In the genomic region with DNA sequence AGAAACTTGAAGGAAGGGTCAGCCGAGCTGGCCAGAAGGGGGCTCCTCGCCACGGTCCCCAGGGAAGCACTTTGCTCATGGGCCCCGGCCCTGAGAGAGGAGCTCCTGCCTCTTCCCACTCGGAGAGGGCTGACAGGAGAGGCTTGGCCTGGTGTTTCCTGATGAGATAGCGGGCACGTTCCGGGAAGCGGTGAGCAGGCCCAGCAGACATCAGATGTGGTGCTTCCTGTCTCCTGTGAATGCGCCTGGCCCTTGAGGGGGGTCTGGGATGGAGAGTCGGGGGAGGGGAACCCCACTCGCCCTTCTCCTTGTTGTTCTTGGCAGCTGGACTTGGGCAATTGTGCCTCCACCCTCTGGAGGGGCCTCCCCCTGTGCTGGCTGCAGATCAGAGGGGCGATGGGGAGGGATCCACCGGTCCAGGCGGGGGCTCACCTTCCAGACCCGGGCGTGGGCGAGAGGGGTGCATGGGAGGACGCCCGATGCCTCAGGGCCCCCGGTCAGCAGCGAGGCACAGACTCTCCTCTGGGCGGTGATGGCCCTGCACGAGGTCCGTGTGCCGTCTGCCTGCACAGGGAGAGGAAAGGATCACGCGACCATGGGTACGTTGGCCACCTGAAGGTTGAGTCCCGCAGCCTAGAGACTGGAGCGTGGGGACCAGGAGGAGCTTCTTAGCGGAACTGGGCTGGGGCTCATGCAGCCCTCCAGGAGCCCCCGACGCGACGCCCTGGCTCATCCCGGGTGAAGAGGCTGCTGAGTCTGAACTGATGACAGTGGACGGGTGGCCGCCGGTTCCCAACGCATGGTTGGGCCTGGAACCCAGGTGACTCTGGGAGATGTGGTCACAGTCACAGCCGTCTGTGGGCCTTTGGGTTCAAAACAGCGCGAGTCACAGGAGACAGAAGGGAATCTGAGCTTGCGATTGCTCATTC, we compare ENCODE assay signal across 17 cellular contexts. TPM values are rescaled to one million over a fixed set of nuclear protein-coding genes. Genes with fewer than 3 reads are reported as not detected.
A peak's percentile ranks its signal among the peaks of the same experiment; 100 is the strongest.
DNase-seq lines count a peak whose midpoint lies in the region; TF ChIP-seq lines count a peak whose summit lies in the region.
"Had no signal": no experiment of that assay in that cellular context is flagged by ENCODE, and none has a peak within 500 bp of the region (broad histone marks: within the 10 kb centered on the region; RNA-seq: fewer than 3 reads in every experiment).

No MANE protein-coding gene starts in this region.

- CTCF ChIA-PET in SK-N-SH (lab: Yijun Ruan, JAX), result interaction anchor here (0.7 to 1.5 kb wide), 3 partner anchors 21 to 65 kb away, joined by 3 to 4 read pairs (median 3); no protein-coding TSS in a partner anchor

- no peak overlapping the region for H3K9ac ChIP-seq in SK-N-SH

- 0 out of 2 replicates have a peak, but pooled peaks cover 3% of the 10 kb centered on the region for H4K20me1 ChIP-seq in SK-N-SH (ENCODE audit: insufficient read depth)

- no peaks in the 10 kb centered on the region for H3K79me2 ChIP-seq in SK-N-SH (ENCODE audit: insufficient read depth)

- peak overlapping the region in 5 of 7 donors; percentile 32 to 80 (median 46) for H3K27ac Mint-ChIP-seq in CD14-positive monocyte
- H3K27ac Mint-ChIP-seq: activated CD8-positive, alpha-beta T cell treated with anti-CD3 and anti-CD28 coated beads, Interleukin-2, amount 10 ng/mL, durations not matched to agents 7 days and 5 days had no signal

- no peaks in the 10 kb centered on the region for H3K36me3 Mint-ChIP-seq in CD14-positive monocyte

- intact Hi-C loops in CD14-positive monocyte (cut with micrococcal nuclease), result no loop called here
- intact Hi-C loops in sigmoid colon (cut with DNase I), result no loop called here

- TF ChIP-seq CTCF in CD14-positive monocyte (IDR thresholded peaks at IDR 0.05), result no peak
- no peak; the same call in 1 of the 2 replicates for TF ChIP-seq CTCF in SK-N-SH (IDR thresholded peaks at IDR 0.05)
- no peak for TF ChIP-seq CTCF in fibroblast of villous mesenchyme (IDR thresholded peaks at IDR 0.05; ENCODE audit: insufficient read depth, low read depth, low read length)
- TF ChIP-seq CTCF in sigmoid colon (IDR thresholded peaks at IDR 0.05), result no peak

- no peak overlapping the region for H2AFZ ChIP-seq in SK-N-SH (ENCODE audit: low read depth)

- no peak for TF ChIP-seq RAD21 in SK-N-SH (IDR thresholded peaks at IDR 0.05; ENCODE audit: low read length)

- POLR2A ChIA-PET in SK-N-SH (lab: Yijun Ruan, JAX), result no interaction called here

- H3K36me3 ChIP-seq in SK-N-SH (replicated peaks in 1 of 2; ENCODE audit: control insufficient read depth in 1 of 2, insufficient read depth in 2 of 2, low read length in 1 of 2) (no peaks in the 10 kb centered on the region), sigmoid colon (no peaks in the 10 kb centered on the region)
- H3K36me3 ChIP-seq: prostate gland, spleen had no signal

- TF ChIP-seq POLR2A in sigmoid colon (IDR thresholded peaks at IDR 0.05), result no peak

- peaks cover 31% of the 10 kb centered on the region for H3K4me1 Mint-ChIP-seq in CD14-positive monocyte

- no peaks in the 10 kb centered on the region for H3K9me2 ChIP-seq in SK-N-SH

- H3K4me3 ChIP-seq in SK-N-SH (ENCODE audit: low read depth in 2 of 2, low read length in 1 of 2) (no peak overlapping the region), fibroblast of villous mesenchyme (ENCODE audit: low read depth, low read length) (no peak overlapping the region), sigmoid colon (no peak overlapping the region)
- H3K4me3 ChIP-seq: dorsolateral prefrontal cortex, prostate gland had no signal

- no peak for DNase-seq in CD14-positive monocyte (ENCODE audit: low spot score)
- peak; percentile 75 for DNase-seq in SK-N-SH
- peak; percentile 53 for DNase-seq in fibroblast of villous mesenchyme (ENCODE audit: low read depth)
- no peak for DNase-seq in sigmoid colon
- no peak for DNase-seq in NCI-H2029 treated with DMSO at 0.1 percent for 48 hours (lab: John Stamatoyannopoulos, UW)
- DNase-seq in activated gamma-delta T cell (lab: John Stamatoyannopoulos, UW), result no peak
- DNase-seq in stimulated activated CD4-positive, alpha-beta T cell treated with anti-CD3 and anti-CD28 coated beads, Interleukin-1b, Interleukin-23, amount 100 ng/mL, for 48 hours, result no peak
- DNase-seq in NCI-H1105 treated with DMSO at 0.1 percent for 48 hours (lab: John Stamatoyannopoulos, UW), result no peak
- DNase-seq: activated B cell treated with CpG ODN at 0.5 μM for 24 hours; activated CD8-positive, alpha-beta T cell treated with anti-CD3 and anti-CD28 coated beads, Interleukin-2, amount 10 ng/mL, durations not matched to agents 7 days and 5 days; dorsolateral prefrontal cortex; HCEC 1CT; head of caudate nucleus; SHP77 treated with DMSO at 0.1 percent for 48 hours; spleen; T-helper 2 cell had no signal

- no peak overlapping the region for H3K4me2 ChIP-seq in SK-N-SH

- no peak for TF ChIP-seq EP300 in SK-N-SH (IDR thresholded peaks at IDR 0.05; ENCODE audit: borderline replicate concordance in 1 of 2, low read depth in 1 of 2, low read length in 1 of 2)
- TF ChIP-seq EP300 in sigmoid colon (IDR thresholded peaks at IDR 0.05), result no peak

- no peaks in the 10 kb centered on the region for H3K27me3 ChIP-seq in SK-N-SH (ENCODE audit: insufficient read depth)
- peaks cover under 1 to 6% (median 3%) of the 10 kb centered on the region in 3 donors for H3K27me3 ChIP-seq in sigmoid colon

- peaks cover 29 to 51% (median 38%) of the 10 kb centered on the region in 3 donors for H3K27me3 Mint-ChIP-seq in CD14-positive monocyte (ENCODE audit: low read depth in 3 of 3)

- no peaks in the 10 kb centered on the region for H3K9me3 ChIP-seq in SK-N-SH
- no peaks in the 10 kb centered on the region for H3K9me3 ChIP-seq in sigmoid colon
- H3K9me3 ChIP-seq: prostate gland, spleen had no signal

- peaks cover 31% of the 10 kb centered on the region for H3F3A ChIP-seq in SK-N-SH (replicated peaks; ENCODE audit: insufficient read depth)

- H3K4me3 Mint-ChIP-seq in CD14-positive monocyte, result peak overlapping the region; percentile 21 to 39
- H3K4me3 Mint-ChIP-seq: activated B cell treated with CpG ODN at 0.5 μM for 24 hours; activated CD8-positive, alpha-beta T cell treated with anti-CD3 and anti-CD28 coated beads, Interleukin-2, amount 10 ng/mL, durations not matched to agents 7 days and 5 days had no signal

- H3K9me3 Mint-ChIP-seq in CD14-positive monocyte, result peaks cover 0 to 7% (median 2%) of the 10 kb centered on the region in 7 donors
- H3K9me3 Mint-ChIP-seq: activated B cell treated with CpG ODN at 0.5 μM for 24 hours had no signal

- 85% methylated on average over 42 of the region's 45 CpGs for WGBS in SK-N-SH (ENCODE audit: low lambda C conversion rate)
- WGBS in sigmoid colon, 2 donors, result 54 to 82% methylated on average over 45 of the region's 45 CpGs

- H3K27ac ChIP-seq in SK-N-SH (ENCODE audit: low read depth in 2 of 2, low read length in 1 of 2), result no peak overlapping the region; a peak in 1 of 4 replicates
- peak overlapping the region; percentile 55 to 59 (median 58) for H3K27ac ChIP-seq in sigmoid colon

- H3K4me1 ChIP-seq in SK-N-SH (ENCODE audit: control insufficient read depth in 1 of 2, insufficient read depth in 2 of 2, low read depth in 1 of 2, low read length in 1 of 2), result peaks cover 11 to 41% of the 10 kb centered on the region in 2 experiments; a peak in 3 of 4 replicates
- peaks cover 0 to 26% (median 24%) of the 10 kb centered on the region in 4 donors for H3K4me1 ChIP-seq in sigmoid colon

TF ChIP-seq in SK-N-SH, 30 proteins besides CTCF, POLR2A, EP300 and RAD21:
- no peak for TF ChIP-seq TCF12 (IDR thresholded peaks at IDR 0.05)
- TF ChIP-seq JUND (IDR thresholded peaks at IDR 0.05), result no peak
- no peak for TF ChIP-seq NRF1 (IDR thresholded peaks at IDR 0.05; ENCODE audit: low read depth, low read length)
- TF ChIP-seq GATA2 (CRISPR knock-in tag; IDR thresholded peaks at IDR 0.05), result no peak
- TF ChIP-seq FOXJ3 (CRISPR knock-in tag; IDR thresholded peaks at IDR 0.05), result no peak
- TF ChIP-seq CHD2 (IDR thresholded peaks at IDR 0.05; ENCODE audit: low read length, partially characterized antibody), result no peak
- no peak for TF ChIP-seq GABPA (IDR thresholded peaks at IDR 0.05; ENCODE audit: low read depth)
TF ChIP-seq in SK-N-SH: peak in this region for 0.

RNA-seq across cellular contexts. Expression of gene METRNL, which starts 25.4 kb away (rescaled TPM):
- polyA plus RNA-seq in CD14-positive monocyte (10 to 100 TPM; 13.1 to 29.8 TPM), SK-N-SH (2012; rRNA removed) (50.8 and 75.5 TPM in 2 replicates), sigmoid colon (100 to 1,000 TPM in 1 of 3 donors, 10 to 100 TPM in 2; 93.1 to 116 (median 99.6) TPM)
- polyA plus RNA-seq in SK-N-SH (2012; cell fraction: cytosol; rRNA removed), result 31.7 and 51.3 TPM in 2 replicates
- 56.5 and 122 TPM in 2 replicates for polyA plus RNA-seq in SK-N-SH (2012; cell fraction: nucleus; rRNA removed)
- total RNA-seq in fibroblast of villous mesenchyme (47.1 and 59.9 TPM in 2 replicates), sigmoid colon (10 to 100 TPM; 26.8 to 53.6 (median 29.8) TPM)

Comparison
In these comparisons a context has a peak if more than half of its experiments do, and no peak if none do; other contexts are left out.
1. DNase-seq: peak in SK-N-SH (single experiment) and fibroblast of villous mesenchyme (single experiment); none in CD14-positive monocyte (single experiment), sigmoid colon (single experiment), NCI-H2029 treated with DMSO at 0.1 percent for 48 hours (single experiment), activated gamma-delta T cell (single experiment), stimulated activated CD4-positive, alpha-beta T cell treated with anti-CD3 and anti-CD28 coated beads, Interleukin-1b, Interleukin-23, amount 100 ng/mL, for 48 hours (single experiment) and NCI-H1105 treated with DMSO at 0.1 percent for 48 hours (single experiment).
2. H3K27ac ChIP-seq: peak in sigmoid colon (4 of 4); none in SK-N-SH (0 of 2).